ENCODE assay signal across 28 cellular contexts in genomic region chr4:11496313-11496956, GRCh38.
A peak's percentile ranks its signal among the peaks of the same experiment; 100 is the strongest.
DNase-seq lines count a peak whose midpoint lies in the region; ATAC-seq and TF ChIP-seq lines count a peak whose summit lies in the region.
"Had no signal": no experiment of that assay in that cellular context is flagged by ENCODE, and none has a peak within 500 bp of the region (broad histone marks: within the 10 kb centered on the region; RNA-seq: fewer than 3 reads in every experiment).

No MANE protein-coding gene starts in this region.

- H3K9me3 Mint-ChIP-seq in type B pancreatic cell, result peaks cover 4% of the 10 kb centered on the region

- no peaks in the 10 kb centered on the region for H3K36me3 Mint-ChIP-seq in type B pancreatic cell

- peaks cover 9% of the 10 kb centered on the region for H3K4me1 Mint-ChIP-seq in type B pancreatic cell (ENCODE audit: unreplicated experiment)
- H3K4me1 Mint-ChIP-seq: T-helper 17 cell had no signal

- H3K27me3 Mint-ChIP-seq in type B pancreatic cell, result no peaks in the 10 kb centered on the region
- H3K27me3 Mint-ChIP-seq: T-helper 17 cell had no signal

- peak; percentile 88 for ATAC-seq in foreskin keratinocyte
- no peak for ATAC-seq in HG03159 (IDR thresholded peaks at IDR 0.05; ENCODE audit: unreplicated experiment)
- no peak for ATAC-seq in HG03521 (IDR thresholded peaks at IDR 0.05; ENCODE audit: unreplicated experiment)
- no peak for ATAC-seq in GM21526 (IDR thresholded peaks at IDR 0.05; ENCODE audit: low FRiP score, unreplicated experiment)
- ATAC-seq: left lobe of liver, psoas muscle, T-helper 17 cell had no signal

- peak overlapping the region; percentile 74 for H3K27ac Mint-ChIP-seq in type B pancreatic cell
- H3K27ac Mint-ChIP-seq: B cell, T-helper 17 cell had no signal

- no peaks in the 10 kb centered on the region for H3K27me3 ChIP-seq in foreskin keratinocyte
- H3K27me3 ChIP-seq: SJSA1, stomach, upper lobe of right lung had no signal

- peak overlapping the region; percentile 92 for H3K27ac ChIP-seq in foreskin keratinocyte
- H3K27ac ChIP-seq: dorsolateral prefrontal cortex, psoas muscle, SJSA1, skin epidermis, stomach, upper lobe of right lung, VCaP had no signal

- peak; percentile 12 for DNase-seq in NCI-H748 (lab: John Stamatoyannopoulos, UW; ENCODE audit: unreplicated experiment)
- DNase-seq in NCI-H748 treated with DMSO at 0.1 percent for 48 hours (lab: John Stamatoyannopoulos, UW), result no peak
- peak; percentile 37 for DNase-seq in amniotic epithelial cell (ENCODE audit: low read depth)
- DNase-seq in foreskin keratinocyte, result peak; percentile 100
- DNase-seq in type B pancreatic cell (ENCODE audit: extremely low spot score, unreplicated experiment), result no peak
- DNase-seq: 8988T; activated CD4-positive, alpha-beta T cell treated with anti-CD3 and anti-CD28 coated beads, Interleukin-2, amount 50 U/mL, for 48 hours; activated effector memory CD4-positive, alpha-beta T cell treated with anti-CD3 and anti-CD28 coated beads, Interleukin-2, amount 50 U/mL, for 16 hours; Caco-2; caudate nucleus; dorsolateral prefrontal cortex; EL; midbrain; NCI-H2227 treated with DMSO at 0.1 percent for 48 hours; OCI-M1; psoas muscle; stimulated activated CD4-positive, alpha-beta T cell treated with anti-CD3 and anti-CD28 coated beads, Interleukin-2, amount 100 ng/mL, for 48 hours; stomach; T-helper 17 cell; upper lobe of right lung had no signal

- H3K4me3 Mint-ChIP-seq in type B pancreatic cell, result no peak overlapping the region
- H3K4me3 Mint-ChIP-seq: B cell, T-helper 17 cell had no signal

- peaks cover 37% of the 10 kb centered on the region for H3K4me1 ChIP-seq in foreskin keratinocyte
- H3K4me1 ChIP-seq: Caco-2, psoas muscle, SJSA1, stomach, upper lobe of right lung had no signal

- TF ChIP-seq CTCF in foreskin keratinocyte (conservative IDR thresholded peaks at IDR 0.05) (no peak), type B pancreatic cell (conservative IDR thresholded peaks at IDR 0.05) (no peak)

Comparison
In these comparisons a context has a peak if more than half of its experiments do, and no peak if none do; other contexts are left out.
1. DNase-seq: peak in NCI-H748 (single experiment), amniotic epithelial cell (single experiment) and foreskin keratinocyte (2 of 2); none in NCI-H748 treated with DMSO at 0.1 percent for 48 hours (single experiment) and type B pancreatic cell (single experiment).